Comparison of ENCODE assay signal across 1 cellular context in genomic region chr3:66499881-66500574, GRCh38.
TF ChIP-seq lines count a peak whose summit lies in the region.

No MANE protein-coding gene starts in this region.

TF ChIP-seq in WTC11, 78 proteins besides CTCF, POLR2A, EP300 and RAD21 (continued from another document):
- TF ChIP-seq AR (CRISPR knock-in tag; IDR thresholded peaks at IDR 0.05), result no peak
- TF ChIP-seq MLX (CRISPR knock-in tag; IDR thresholded peaks at IDR 0.05), result no peak
- no peak for TF ChIP-seq ZNF532 (CRISPR knock-in tag; IDR thresholded peaks at IDR 0.05; ENCODE audit: borderline replicate concordance)
- TF ChIP-seq E2F1 (CRISPR knock-in tag; IDR thresholded peaks at IDR 0.05), result no peak
- 0 out of 2 replicates have a peak, but pooled peaks have one; percentile 9 for TF ChIP-seq USF2 (CRISPR knock-in tag; IDR thresholded peaks at IDR 0.05)
TF ChIP-seq in WTC11: peak in this region for 3.
